11 cellular contexts compared by ENCODE assay signal in genomic region chr18:75638223-75638596, GRCh38.
A peak's percentile ranks its signal among the peaks of the same experiment; 100 is the strongest.
DNase-seq lines count a peak whose midpoint lies in the region; ATAC-seq and TF ChIP-seq lines count a peak whose summit lies in the region.
"Had no signal": no experiment of that assay in that cellular context is flagged by ENCODE, and none has a peak within 500 bp of the region (broad histone marks: within the 10 kb centered on the region; RNA-seq: fewer than 3 reads in every experiment).

No MANE protein-coding gene starts in this region.

- ATAC-seq in Right ventricle myocardium superior (ENCODE audit: poor library complexity) = peak; percentile 48
- ATAC-seq in GM19455 (IDR thresholded peaks at IDR 0.05; ENCODE audit: unreplicated experiment) = no peak
- ATAC-seq: A549 had no signal

- H3K27me3 ChIP-seq in right atrium auricular region = no peaks in the 10 kb centered on the region

- H3K36me3 ChIP-seq in right atrium auricular region = no peaks in the 10 kb centered on the region

- H3K4me3 ChIP-seq in right atrium auricular region (peak overlapping the region in 1 of 2 donors; percentile 37), fibroblast of the aortic adventitia (ENCODE audit: low read depth, low read length) (peak overlapping the region; percentile 41)
- H3K4me3 ChIP-seq: A549, SK-N-MC had no signal

- intact Hi-C loops in Right ventricle myocardium superior (cut with DNase I) = no loop called here

- H3K4me3 Mint-ChIP-seq in nephron progenitor cell = peak overlapping the region; percentile 70

- H3K9me3 Mint-ChIP-seq in nephron progenitor cell = peaks cover 4% of the 10 kb centered on the region

- TF ChIP-seq CTCF in right atrium auricular region (IDR thresholded peaks at IDR 0.05) (no peak), fibroblast of the aortic adventitia (IDR thresholded peaks at IDR 0.05; ENCODE audit: insufficient read depth, low read length) (peak; percentile 45), nephron progenitor cell (IDR thresholded peaks at IDR 0.05) (no peak)

- peaks cover 21% of the 10 kb centered on the region for H3K4me1 Mint-ChIP-seq in nephron progenitor cell

- peaks cover 0 to 18% of the 10 kb centered on the region in 2 donors for H3K4me1 ChIP-seq in right atrium auricular region
- H3K4me1 ChIP-seq: A549 had no signal

- peak overlapping the region in 1 of 2 donors; percentile 42 for H3K27ac ChIP-seq in right atrium auricular region
- H3K27ac ChIP-seq: A549, SK-N-MC had no signal

- H3K27me3 Mint-ChIP-seq in nephron progenitor cell (ENCODE audit: low read depth, poor library complexity) = peaks cover 6% of the 10 kb centered on the region

- no peak overlapping the region for H3K27ac Mint-ChIP-seq in nephron progenitor cell

- no peaks in the 10 kb centered on the region for H3K9me3 ChIP-seq in right atrium auricular region
- H3K9me3 ChIP-seq: A549 had no signal

- DNase-seq in Right ventricle myocardium superior = no peak
- no peak for DNase-seq in right atrium auricular region (ENCODE audit: low spot score)
- peak; percentile 73 for DNase-seq in fibroblast of the aortic adventitia (ENCODE audit: low read depth)
- no peak for DNase-seq in nephron progenitor cell
- no peak for DNase-seq in activated gamma-delta T cell treated with Interleukin-2 at 50 U/mL for 16 hours
- DNase-seq in NCI-H187 (lab: John Stamatoyannopoulos, UW) = no peak
- DNase-seq in stimulated activated CD4-positive, alpha-beta T cell treated with anti-CD3 and anti-CD28 coated beads, Interleukin-12 subunit alpha, Interleukin-12 subunit beta, amount 100 ng/mL, for 4 hours = no peak
- DNase-seq: NCI-H1694 had no signal

- no peaks in the 10 kb centered on the region for H3K36me3 Mint-ChIP-seq in nephron progenitor cell (ENCODE audit: low read depth)
